22 cellular contexts compared by ENCODE assay signal in the genomic region with DNA sequence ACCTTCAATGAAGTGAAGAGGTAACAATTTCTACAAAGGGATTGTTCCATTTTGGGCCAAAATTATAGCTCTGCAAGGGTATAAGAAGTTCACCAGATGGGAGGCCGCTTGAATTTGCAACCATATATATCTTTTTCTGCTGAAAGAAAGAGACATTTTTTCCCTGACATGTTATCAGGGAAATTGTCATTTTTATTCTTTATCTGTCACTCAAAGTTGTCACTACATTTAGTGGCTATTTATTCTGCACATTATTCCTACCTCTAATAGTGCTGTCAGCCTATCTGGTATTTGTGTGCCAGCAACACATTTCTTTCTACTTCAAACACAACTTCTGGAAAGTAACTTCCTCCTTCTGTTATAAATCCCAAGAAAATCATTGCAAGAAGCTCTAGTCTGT.
"Had no signal": no experiment of that assay in that cellular context is flagged by ENCODE, and none has a peak within 500 bp of the region (broad histone marks: within the 10 kb centered on the region; RNA-seq: fewer than 3 reads in every experiment).

No MANE protein-coding gene starts in this region.

- H3K9me3 ChIP-seq: ascending aorta, colonic mucosa, ovary, right lobe of liver, suprapubic skin, transverse colon, vagina had no signal

- H3K27me3 Mint-ChIP-seq: activated CD4-positive, alpha-beta T cell treated with anti-CD3 and anti-CD28 coated beads, Interleukin-2, amount 10 ng/mL, durations not matched to agents 7 days and 5 days; activated naive CD4-positive, alpha-beta T cell treated with anti-CD3 and anti-CD28 coated beads, Interleukin-2, amount 50 U/mL, for 24 hours; central memory CD8-positive, alpha-beta T cell; naive B cell; stimulated activated naive CD8-positive, alpha-beta T cell treated with anti-CD3 and anti-CD28 coated beads, Interleukin-15, Interleukin-2, amounts not matched to agents 100 ng/mL and 50 ng/mL, for 24 hours had no signal

- H3K4me3 ChIP-seq: ascending aorta, colonic mucosa, ovary, right lobe of liver, suprapubic skin, transverse colon, vagina had no signal

- H3K4me1 ChIP-seq: ascending aorta, colonic mucosa, right lobe of liver, suprapubic skin, transverse colon, vagina had no signal

- H3K4me1 Mint-ChIP-seq: activated CD4-positive, alpha-beta T cell treated with anti-CD3 and anti-CD28 coated beads, Interleukin-2, amount 10 ng/mL, durations not matched to agents 7 days and 5 days; activated naive CD4-positive, alpha-beta T cell treated with anti-CD3 and anti-CD28 coated beads, Interleukin-2, amount 50 U/mL, for 24 hours; central memory CD8-positive, alpha-beta T cell had no signal

- H3K27me3 ChIP-seq: ascending aorta, colonic mucosa, ovary, right lobe of liver, suprapubic skin, transverse colon, vagina had no signal

- H3K36me3 ChIP-seq: ascending aorta, colonic mucosa, ovary, right lobe of liver, suprapubic skin, transverse colon, vagina had no signal

- H3K9me3 Mint-ChIP-seq: activated CD4-positive, alpha-beta T cell treated with anti-CD3 and anti-CD28 coated beads, Interleukin-2, amount 10 ng/mL, durations not matched to agents 7 days and 5 days; central memory CD8-positive, alpha-beta T cell; naive B cell; stimulated activated naive CD8-positive, alpha-beta T cell treated with anti-CD3 and anti-CD28 coated beads, Interleukin-15, Interleukin-2, amounts not matched to agents 100 ng/mL and 50 ng/mL, for 24 hours had no signal

- H3K4me3 Mint-ChIP-seq: activated CD4-positive, alpha-beta T cell treated with anti-CD3 and anti-CD28 coated beads, Interleukin-2, amount 10 ng/mL, durations not matched to agents 7 days and 5 days; activated CD8-positive, alpha-beta T cell treated with anti-CD3 and anti-CD28 coated beads, Interleukin-2, amount 10 ng/mL, durations not matched to agents 7 days and 5 days; activated naive CD4-positive, alpha-beta T cell treated with anti-CD3 and anti-CD28 coated beads, Interleukin-2, amount 50 U/mL, for 24 hours; central memory CD8-positive, alpha-beta T cell; naive B cell; stimulated activated naive CD8-positive, alpha-beta T cell treated with anti-CD3 and anti-CD28 coated beads, Interleukin-15, Interleukin-2, amounts not matched to agents 100 ng/mL and 50 ng/mL, for 24 hours had no signal

- H3K27ac ChIP-seq: ascending aorta, colonic mucosa, ovary, right lobe of liver, suprapubic skin, transverse colon, vagina had no signal

- ATAC-seq: activated CD4-positive, CD25-positive, alpha-beta regulatory T cell treated with anti-CD3 and anti-CD28 coated beads, Interleukin-2, amount 50 U/mL, for 24 hours; activated CD8-positive, alpha-beta T cell treated with anti-CD3 and anti-CD28 coated beads, Interleukin-2, amount 10 ng/mL, durations not matched to agents 7 days and 5 days; right lobe of liver had no signal

- H3K36me3 Mint-ChIP-seq: activated naive CD4-positive, alpha-beta T cell treated with anti-CD3 and anti-CD28 coated beads, Interleukin-2, amount 50 U/mL, for 24 hours; naive B cell had no signal

- H3K27ac Mint-ChIP-seq: activated CD4-positive, alpha-beta T cell treated with anti-CD3 and anti-CD28 coated beads, Interleukin-2, amount 10 ng/mL, durations not matched to agents 7 days and 5 days; activated CD8-positive, alpha-beta T cell treated with anti-CD3 and anti-CD28 coated beads, Interleukin-2, amount 10 ng/mL, durations not matched to agents 7 days and 5 days; activated naive CD4-positive, alpha-beta T cell treated with anti-CD3 and anti-CD28 coated beads, Interleukin-2, amount 50 U/mL, for 24 hours; naive B cell; stimulated activated naive CD8-positive, alpha-beta T cell treated with anti-CD3 and anti-CD28 coated beads, Interleukin-15, Interleukin-2, amounts not matched to agents 100 ng/mL and 50 ng/mL, for 24 hours had no signal

- DNase-seq: activated CD4-positive, alpha-beta T cell treated with anti-CD3 and anti-CD28 coated beads, Interleukin-2, amount 10 ng/mL, durations not matched to agents 7 days and 5 days; activated CD8-positive, alpha-beta memory T cell treated with anti-CD3 and anti-CD28 coated beads, Interleukin-2, amount 50 U/mL, for 4 hours; activated CD8-positive, alpha-beta T cell treated with anti-CD3 and anti-CD28 coated beads, Interleukin-2, amount 10 ng/mL, durations not matched to agents 7 days and 5 days; activated effector memory CD4-positive, alpha-beta T cell treated with Interleukin-2 at 50 U/mL for 16 hours; activated T-cell treated with anti-CD3 and anti-CD28 coated beads, Interleukin-2, amount 50 U/mL, for 48 hours; colonic mucosa; hypothalamus; islet precursor cell; naive B cell; ovary; right lobe of liver; small intestine; stimulated activated CD4-positive, alpha-beta T cell treated with anti-CD3 and anti-CD28 coated beads, Interleukin-15, amount 100 ng/mL, for 24 hours; stimulated activated CD4-positive, alpha-beta T cell treated with anti-CD3 and anti-CD28 coated beads, Interleukin-2, amount 100 ng/mL, for 48 hours; transverse colon had no signal
